In genomic region chr14:104697892-104698583, GRCh38 we compare ENCODE assay signal across 15 cellular contexts. TPM values are rescaled to one million over a fixed set of nuclear protein-coding genes. Genes with fewer than 3 reads are reported as not detected.
DNase-seq lines count a peak whose midpoint lies in the region; ATAC-seq lines count a peak whose summit lies in the region.
"Had no signal": no experiment of that assay in that cellular context is flagged by ENCODE, and none has a peak within 500 bp of the region (broad histone marks: within the 10 kb centered on the region; RNA-seq: fewer than 3 reads in every experiment).

No MANE protein-coding gene starts in this region.

- H3K36me3 Mint-ChIP-seq in CD4-positive, CD25-positive, alpha-beta regulatory T cell, result peaks cover 4% of the 10 kb centered on the region
- H3K36me3 Mint-ChIP-seq in activated CD4-positive, alpha-beta memory T cell treated with anti-CD3 and anti-CD28 coated beads for 36 hours, result peaks cover 12% of the 10 kb centered on the region
- H3K36me3 Mint-ChIP-seq: naive B cell had no signal

- H3K4me3 Mint-ChIP-seq in CD4-positive, CD25-positive, alpha-beta regulatory T cell, result no peak overlapping the region
- no peak overlapping the region for H3K4me3 Mint-ChIP-seq in activated CD4-positive, alpha-beta memory T cell treated with anti-CD3 and anti-CD28 coated beads for 36 hours
- H3K4me3 Mint-ChIP-seq: activated CD4-positive, alpha-beta T cell treated with anti-CD3 and anti-CD28 coated beads for 36 hours; naive B cell had no signal

- peaks cover 4% of the 10 kb centered on the region for H3K36me3 ChIP-seq in CD4-positive, CD25-positive, alpha-beta regulatory T cell (ENCODE audit: control insufficient read depth, insufficient read depth, low read length)
- no peaks in the 10 kb centered on the region; the same call in 1 of the 2 replicates for H3K36me3 ChIP-seq in SK-N-MC (ENCODE audit: insufficient read depth, low read length)

- DNase-seq in CD4-positive, CD25-positive, alpha-beta regulatory T cell, result no peak
- DNase-seq in SK-N-MC (ENCODE audit: low read depth, low spot score) (no peak), head of caudate nucleus (peak; percentile 55 to 93 (median 76)), putamen (ENCODE audit: low spot score) (peak; percentile 78), kidney tubule cell (ENCODE audit: low spot score) (no peak), CD1c-positive myeloid dendritic cell (ENCODE audit: extremely low spot score) (no peak)
- DNase-seq in activated CD4-positive, alpha-beta memory T cell treated with anti-CD3 and anti-CD28 coated beads for 36 hours, result no peak
- DNase-seq: activated CD4-positive, alpha-beta T cell treated with anti-CD3 and anti-CD28 coated beads for 36 hours; activated gamma-delta T cell treated with Interleukin-2 at 50 U/mL for 16 hours; naive B cell; NCI-H524; stimulated activated naive CD4-positive, alpha-beta T cell had no signal

- H3K4me3 ChIP-seq in CD4-positive, CD25-positive, alpha-beta regulatory T cell (ENCODE audit: low read depth, low read length), result no peak overlapping the region
- no peak overlapping the region for H3K4me3 ChIP-seq in SK-N-MC
- H3K4me3 ChIP-seq: HAP-1, SJSA1 had no signal

- ATAC-seq in CD4-positive, CD25-positive, alpha-beta regulatory T cell (ENCODE audit: low read depth in 2 of 2), result no peak
- ATAC-seq in GM18873 (IDR thresholded peaks at IDR 0.05; ENCODE audit: low FRiP score, unreplicated experiment), result no peak
- ATAC-seq: activated CD4-positive, alpha-beta T cell treated with anti-CD3 and anti-CD28 coated beads for 36 hours had no signal

- peaks cover 34% of the 10 kb centered on the region for H3K4me1 ChIP-seq in CD4-positive, CD25-positive, alpha-beta regulatory T cell (ENCODE audit: control insufficient read depth, insufficient read depth, low read length, poor library complexity, severe bottlenecking)
- H3K4me1 ChIP-seq: HAP-1 had no signal

- H3K9me3 ChIP-seq in CD4-positive, CD25-positive, alpha-beta regulatory T cell (ENCODE audit: control insufficient read depth in 2 of 2, low read length in 2 of 2), result no peaks in the 10 kb centered on the region
- no peaks in the 10 kb centered on the region for H3K9me3 ChIP-seq in SK-N-MC (ENCODE audit: low read depth, low read length)
- H3K9me3 ChIP-seq: HAP-1, SJSA1 had no signal

- no peaks in the 10 kb centered on the region for H3K27me3 Mint-ChIP-seq in CD4-positive, CD25-positive, alpha-beta regulatory T cell
- H3K27me3 Mint-ChIP-seq in activated CD4-positive, alpha-beta memory T cell treated with anti-CD3 and anti-CD28 coated beads for 36 hours, result no peaks in the 10 kb centered on the region
- H3K27me3 Mint-ChIP-seq: activated CD4-positive, alpha-beta T cell treated with anti-CD3 and anti-CD28 coated beads for 36 hours; naive B cell had no signal

- no peaks in the 10 kb centered on the region for H3K27me3 ChIP-seq in CD4-positive, CD25-positive, alpha-beta regulatory T cell (ENCODE audit: control insufficient read depth, insufficient read depth, low read length)
- H3K27me3 ChIP-seq: SJSA1 had no signal

- peaks cover 0 to 51% (median 15%) of the 10 kb centered on the region in 4 donors for H3K4me1 Mint-ChIP-seq in CD4-positive, CD25-positive, alpha-beta regulatory T cell
- peaks cover 22% of the 10 kb centered on the region for H3K4me1 Mint-ChIP-seq in activated CD4-positive, alpha-beta memory T cell treated with anti-CD3 and anti-CD28 coated beads for 36 hours (ENCODE audit: low read depth)

- no peak overlapping the region for H3K9ac ChIP-seq in SK-N-MC (ENCODE audit: insufficient read length)

- CTCF ChIA-PET in activated CD4-positive, alpha-beta memory T cell treated with anti-CD3 and anti-CD28 coated beads for 36 hours (lab: Charles Lee), result interaction anchor here (0.7 to 3.7 kb wide), 3 partner anchors 11 to 27 kb away, joined by 3 to 10 read pairs (median 3); no protein-coding TSS in a partner anchor

- no peaks in the 10 kb centered on the region for H3K9me3 Mint-ChIP-seq in CD4-positive, CD25-positive, alpha-beta regulatory T cell
- no peaks in the 10 kb centered on the region for H3K9me3 Mint-ChIP-seq in activated CD4-positive, alpha-beta memory T cell treated with anti-CD3 and anti-CD28 coated beads for 36 hours
- H3K9me3 Mint-ChIP-seq: naive B cell had no signal

- POLR2A ChIA-PET in activated CD4-positive, alpha-beta memory T cell treated with anti-CD3 and anti-CD28 coated beads for 36 hours (lab: Charles Lee), result interaction anchor here (0.8 kb wide), 1 partner anchor 54 kb away, joined by 4 read pairs; the partner anchor contains the start of gene SIVA1

- intact Hi-C loops in head of caudate nucleus (cut with DNase I), result no loop called here
- intact Hi-C loops in activated CD4-positive, alpha-beta memory T cell treated with anti-CD3 and anti-CD28 coated beads for 36 hours (cut with micrococcal nuclease), result no loop called here

- peak overlapping the region in 2 of 3 donors; percentile 34 to 82 for H3K27ac Mint-ChIP-seq in CD4-positive, CD25-positive, alpha-beta regulatory T cell
- H3K27ac Mint-ChIP-seq in activated CD4-positive, alpha-beta memory T cell treated with anti-CD3 and anti-CD28 coated beads for 36 hours, result no peak overlapping the region
- H3K27ac Mint-ChIP-seq: activated CD4-positive, alpha-beta T cell treated with anti-CD3 and anti-CD28 coated beads for 36 hours had no signal

- no peak overlapping the region for H3K27ac ChIP-seq in CD4-positive, CD25-positive, alpha-beta regulatory T cell (ENCODE audit: insufficient read depth, low read length, poor library complexity, severe bottlenecking)
- peak overlapping the region; percentile 62; the same call in 1 of the 2 replicates for H3K27ac ChIP-seq in SK-N-MC
- H3K27ac ChIP-seq: SJSA1 had no signal

RNA-seq across cellular contexts. Expression of gene INF2, which starts 8.6 kb away (rescaled TPM):
- total RNA-seq in CD4-positive, CD25-positive, alpha-beta regulatory T cell, result 74.3 TPM
- polyA plus RNA-seq in CD4-positive, CD25-positive, alpha-beta regulatory T cell, result 1 to 10 TPM; 4.2 to 8.9 (median 6.6) TPM
- 10 to 100 TPM; 66.7 to 71.5 TPM for total RNA-seq in activated CD4-positive, alpha-beta memory T cell treated with anti-CD3 and anti-CD28 coated beads for 36 hours

RNA-seq across cellular contexts. Expression of gene ADSS1, which starts 26.0 kb away (rescaled TPM):
- 1.9 TPM for total RNA-seq in CD4-positive, CD25-positive, alpha-beta regulatory T cell
- polyA plus RNA-seq in CD4-positive, CD25-positive, alpha-beta regulatory T cell, result 1 to 10 TPM in 2 of 4 donors, under 1 TPM in 2; 0.10 to 1.7 (median 1.0) TPM
- 1 to 10 TPM; 2.3 to 3.3 TPM for total RNA-seq in activated CD4-positive, alpha-beta memory T cell treated with anti-CD3 and anti-CD28 coated beads for 36 hours

RNA-seq across cellular contexts. Expression of gene SIVA1, which starts 54.9 kb away (rescaled TPM):
- total RNA-seq in CD4-positive, CD25-positive, alpha-beta regulatory T cell, result 82.6 TPM
- 100 to 1,000 TPM; 234 to 281 (median 246) TPM for polyA plus RNA-seq in CD4-positive, CD25-positive, alpha-beta regulatory T cell
- 100 to 1,000 TPM in 1 of 2 experiments, 10 to 100 TPM in 1; 97.6 to 109 TPM for total RNA-seq in activated CD4-positive, alpha-beta memory T cell treated with anti-CD3 and anti-CD28 coated beads for 36 hours

Comparison
In these comparisons a context has a peak if more than half of its experiments do, and no peak if none do; other contexts are left out.
1. DNase-seq: peak in head of caudate nucleus (42 of 42) and putamen (single experiment); none in CD4-positive, CD25-positive, alpha-beta regulatory T cell (0 of 3), SK-N-MC (single experiment), kidney tubule cell (single experiment), activated CD4-positive, alpha-beta memory T cell treated with anti-CD3 and anti-CD28 coated beads for 36 hours (single experiment) and CD1c-positive myeloid dendritic cell (single experiment).